Comparison of ENCODE assay signal across 1 cellular context in genomic region chr2:203993560-203993959, GRCh38.
TF ChIP-seq lines count a peak whose summit lies in the region.

No MANE protein-coding gene starts in this region.

TF ChIP-seq in neural cell, 6 proteins besides CTCF, POLR2A, EP300 and RAD21 (continued from another document):
- no peak for TF ChIP-seq SMC3 (conservative IDR thresholded peaks at IDR 0.05; ENCODE audit: poor library complexity)
